ENCODE assay signal across 8 cellular contexts in genomic region chr1:227734858-227735780, GRCh38. TPM values are rescaled to one million over a fixed set of nuclear protein-coding genes. Genes with fewer than 3 reads are reported as not detected.
DNase-seq lines count a peak whose midpoint lies in the region; ATAC-seq and TF ChIP-seq lines count a peak whose summit lies in the region.

TSS of gene JMJD4 (minus strand) at chr1:227735302. CDS start at chr1:227735273, 29 bp downstream.
TSS of gene SNAP47 (plus strand) at chr1:227735435. CDS start at chr1:227747737, 12,302 bp downstream.

- H3K4me1 Mint-ChIP-seq in CD8-positive, alpha-beta T cell (ENCODE audit: low read depth) = peaks cover 52% of the 10 kb centered on the region

- ATAC-seq in CD8-positive, alpha-beta T cell = peak; percentile 89
- peak; percentile 92 for ATAC-seq in GM19467 (IDR thresholded peaks at IDR 0.05; ENCODE audit: unreplicated experiment)

- peak within 1 kb of the TSS; percentile 76 for H3K27ac ChIP-seq in CD8-positive, alpha-beta T cell (ENCODE audit: low read depth, low read length)

- intact Hi-C loops in CD8-positive, alpha-beta T cell (cut with DNase I, micrococcal nuclease) = loop anchor here (1.0 to 10.0 kb wide), 11 partner anchors 27 to 1428 kb away; partner anchors contain the start of genes ZNF678 (in 2 of the 2), ARF1 (in 1 of the 2) and LIN9 (in 1 of the 2)

- peaks cover 23% of the 10 kb centered on the region for H3K36me3 Mint-ChIP-seq in CD8-positive, alpha-beta T cell

- no peaks in the 10 kb centered on the region for H3K27me3 Mint-ChIP-seq in CD8-positive, alpha-beta T cell (ENCODE audit: low read depth)

- H3K27ac Mint-ChIP-seq in CD8-positive, alpha-beta T cell = peak within 1 kb of the TSS; percentile 88

- TF ChIP-seq CTCF in CD8-positive, alpha-beta T cell (IDR thresholded peaks at IDR 0.05) = no peak

- POLR2A ChIA-PET in CD8-positive, alpha-beta T cell (lab: Charles Lee) = interaction anchor here (0.6 to 1.7 kb wide), 3 partner anchors 9 to 1889 kb away, joined by 3 to 6 read pairs (median 5); no protein-coding TSS in a partner anchor

- no peaks in the 10 kb centered on the region for H3K27me3 ChIP-seq in CD8-positive, alpha-beta T cell (ENCODE audit: insufficient read depth, low read length)

- H3K9me3 ChIP-seq in CD8-positive, alpha-beta T cell (ENCODE audit: low read length) = no peaks in the 10 kb centered on the region

- peaks cover 19% of the 10 kb centered on the region for H3K4me1 ChIP-seq in CD8-positive, alpha-beta T cell (ENCODE audit: insufficient read depth, low read length)

- peak within 1 kb of the TSS; percentile 95 for H3K4me3 ChIP-seq in CD8-positive, alpha-beta T cell (ENCODE audit: low read depth, low read length)

- DNase-seq in CD8-positive, alpha-beta T cell = peak; percentile 82 to 97 (median 92)
- DNase-seq in HPDE6-E6E7 (ENCODE audit: extremely low spot score) (peak; percentile 84), NK-92 (lab: John Stamatoyannopoulos, UW; ENCODE audit: unreplicated experiment) (peak; percentile 12), medulla oblongata (ENCODE audit: extremely low spot score) (peak; percentile 92)
- DNase-seq in activated CD8-positive, alpha-beta memory T cell treated with anti-CD3 and anti-CD28 coated beads for 24 hours = peak; percentile 98
- peak; percentile 85 for DNase-seq in effector CD8-positive, alpha-beta T cell (lab: John Stamatoyannopoulos, UW)
- DNase-seq in stimulated activated CD4-positive, alpha-beta T cell treated with anti-CD3 and anti-CD28 coated beads, TNF-alpha, amount 100 ng/mL, for 48 hours (ENCODE audit: low read depth in 3 of 3) = peak; percentile 84 to 89 (median 85)

- H3K4me3 Mint-ChIP-seq in CD8-positive, alpha-beta T cell = peak within 1 kb of the TSS; percentile 89

- CTCF ChIA-PET in CD8-positive, alpha-beta T cell (lab: Charles Lee) = interaction anchor here (1.0 kb wide), 1 partner anchor 27 kb away, joined by 3 read pairs; no protein-coding TSS in a partner anchor

- no peaks in the 10 kb centered on the region for H3K36me3 ChIP-seq in CD8-positive, alpha-beta T cell (ENCODE audit: insufficient read depth, low read length)

- H3K9me3 Mint-ChIP-seq in CD8-positive, alpha-beta T cell = no peaks in the 10 kb centered on the region

RNA-seq across cellular contexts. Expression of gene JMJD4, which starts in this region (rescaled TPM):
- total RNA-seq in CD8-positive, alpha-beta T cell = 1 to 10 TPM; 7.4 to 9.5 TPM

RNA-seq across cellular contexts. Expression of gene SNAP47, which starts in this region (rescaled TPM):
- 10 to 100 TPM; 11.0 to 13.8 TPM for total RNA-seq in CD8-positive, alpha-beta T cell

Comparison
In these comparisons a context has a peak if more than half of its experiments do, and no peak if none do; other contexts are left out.
1. Peak in every context shown above with its lines: DNase-seq, ATAC-seq, H3K4me3 ChIP-seq and H3K27ac ChIP-seq.
2. DNase-seq: peak in every context shown above with its lines; median percentile 98 in activated CD8-positive, alpha-beta memory T cell treated with anti-CD3 and anti-CD28 coated beads for 24 hours; 92 in CD8-positive, alpha-beta T cell; 92 in medulla oblongata; 85 in effector CD8-positive, alpha-beta T cell; 85 in stimulated activated CD4-positive, alpha-beta T cell treated with anti-CD3 and anti-CD28 coated beads, TNF-alpha, amount 100 ng/mL, for 48 hours; 84 in HPDE6-E6E7; 12 in NK-92.